8 cellular contexts compared by ENCODE assay signal in the genomic region with DNA sequence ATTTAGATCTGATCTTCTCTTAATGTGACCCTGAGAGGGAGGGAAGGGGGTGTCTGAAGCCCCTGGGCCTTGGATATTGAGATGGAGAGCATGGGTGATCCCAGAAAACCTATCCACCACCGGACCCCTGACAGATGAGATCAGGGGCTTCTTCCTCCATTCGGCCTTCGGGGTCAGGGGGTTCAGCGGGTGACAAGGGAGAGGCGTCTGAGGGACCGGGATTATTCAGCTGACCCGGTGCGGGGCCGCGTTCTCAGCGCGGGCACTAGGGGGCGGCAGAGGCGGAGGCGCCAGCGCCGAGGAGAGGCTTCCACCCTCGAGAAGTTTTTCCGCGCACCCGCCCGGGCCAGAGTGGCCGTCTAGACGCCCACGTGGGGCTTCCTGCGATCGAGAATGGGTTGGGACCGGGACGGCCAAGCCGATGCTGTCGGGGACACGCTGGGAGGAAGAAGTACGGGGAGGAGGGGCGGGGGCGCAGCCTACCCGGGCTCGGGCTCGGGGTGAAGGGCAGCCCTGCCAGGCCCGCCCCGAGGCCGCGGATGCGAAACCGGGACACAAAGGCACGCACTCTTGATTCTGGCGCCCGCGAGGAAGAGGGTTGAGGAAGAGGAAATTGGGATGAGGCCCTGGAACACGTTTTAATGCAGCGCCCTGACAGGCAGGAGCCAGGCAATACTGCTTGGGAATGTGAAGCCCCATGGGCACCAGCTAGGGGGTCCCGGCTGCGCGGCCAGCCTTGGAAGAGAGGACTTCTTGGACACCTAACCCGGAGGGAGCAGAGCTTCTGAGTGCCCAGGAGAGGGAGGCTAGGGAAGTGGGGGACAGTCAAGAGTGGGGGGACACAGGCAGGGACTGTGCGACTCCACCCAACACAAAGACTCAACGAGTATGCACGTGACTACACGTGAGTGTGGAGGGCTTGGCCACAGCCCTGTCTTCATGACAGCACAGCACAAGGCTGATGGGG. TPM values are rescaled to one million over a fixed set of nuclear protein-coding genes. Genes with fewer than 3 reads are reported as not detected.
DNase-seq lines count a peak whose midpoint lies in the region; ATAC-seq and TF ChIP-seq lines count a peak whose summit lies in the region.

No MANE protein-coding gene starts in this region.

- no CpG with 5 or more reads among the region's 58 CpGs for WGBS in mesendoderm (ENCODE audit: extremely low coverage, insufficient coverage, low lambda C conversion rate)

- H2BK120ac ChIP-seq in mesendoderm (ENCODE audit: low read depth, low read length): no peak overlapping the region

- peak overlapping the region; percentile 83 for H3K4me3 Mint-ChIP-seq in HFFc6
- peak overlapping the region; percentile 78 to 85 for H3K4me3 Mint-ChIP-seq in effector memory CD8-positive, alpha-beta T cell

- no peak overlapping the region for H4K5ac ChIP-seq in mesendoderm (ENCODE audit: low read length)

- DNase-seq in DMS53 treated with DMSO at 0.1 percent for 48 hours (lab: John Stamatoyannopoulos, UW; ENCODE audit: unreplicated experiment) (peak; percentile 36), HFFc6 (peak; percentile 53), NCI-H748 (lab: John Stamatoyannopoulos, UW; ENCODE audit: unreplicated experiment) (peak; percentile 74), mesendoderm (peak; percentile 56)
- DNase-seq in activated CD8-positive, alpha-beta memory T cell treated with anti-CD3 and anti-CD28 coated beads for 4 hours (ENCODE audit: low read depth in 2 of 2): peak; percentile 56 to 61
- peak; percentile 81 to 87 (median 85) for DNase-seq in effector memory CD8-positive, alpha-beta T cell
- DNase-seq in stimulated activated CD8-positive, alpha-beta memory T cell treated with anti-CD3 and anti-CD28 coated beads, Interleukin-12 subunit alpha, Interleukin-12 subunit beta, amount 100 ng/mL, for 1 hour (ENCODE audit: low read depth): peak; percentile 73

- H3K27me3 ChIP-seq in mesendoderm (ENCODE audit: insufficient read depth, low read length, poor library complexity): no peaks in the 10 kb centered on the region

- peak; percentile 98 for ATAC-seq in effector memory CD8-positive, alpha-beta T cell (replicated peaks)
- ATAC-seq in GM21717 (IDR thresholded peaks at IDR 0.05; ENCODE audit: unreplicated experiment): no peak

- H2BK15ac ChIP-seq in mesendoderm (replicated peaks; ENCODE audit: low read depth): no peak overlapping the region

- no peak overlapping the region for H2AK5ac ChIP-seq in mesendoderm (ENCODE audit: low read length)

- peak overlapping the region; percentile 73 for H3K9ac ChIP-seq in mesendoderm (ENCODE audit: low read length)

- peak; percentile 94 for TF ChIP-seq CTCF in HFFc6 (IDR thresholded peaks at IDR 0.05)

- no peaks in the 10 kb centered on the region for H3K36me3 ChIP-seq in mesendoderm (ENCODE audit: control insufficient read depth, insufficient read depth, low read length)

- H2BK5ac ChIP-seq in mesendoderm (ENCODE audit: low read length): no peak overlapping the region

- no peak overlapping the region for H3K23ac ChIP-seq in mesendoderm (ENCODE audit: low read length)

- H3K56ac ChIP-seq in mesendoderm (ENCODE audit: low read length): peak overlapping the region; percentile 84

- no peaks in the 10 kb centered on the region for H3K4me1 ChIP-seq in mesendoderm (ENCODE audit: control insufficient read depth, low read depth, low read length)

- H3K4me2 ChIP-seq in mesendoderm (ENCODE audit: low read length): peak overlapping the region; percentile 64

- no peaks in the 10 kb centered on the region for H3K79me2 ChIP-seq in mesendoderm (ENCODE audit: control insufficient read depth, insufficient read depth, low read length)

- H3K4me3 ChIP-seq in mesendoderm (ENCODE audit: low read length): peak overlapping the region; percentile 29

- peak overlapping the region; percentile 64 for H3K27ac Mint-ChIP-seq in HFFc6
- H3K27ac Mint-ChIP-seq in effector memory CD8-positive, alpha-beta T cell: peak overlapping the region in 1 of 2 donors; percentile 69

- no peak overlapping the region for H3K18ac ChIP-seq in mesendoderm (ENCODE audit: low read length)

- no peak overlapping the region for H3K4ac ChIP-seq in mesendoderm (ENCODE audit: low read depth, low read length)

- H3K9me3 Mint-ChIP-seq in HFFc6: no peaks in the 10 kb centered on the region
- H3K9me3 Mint-ChIP-seq in effector memory CD8-positive, alpha-beta T cell: no peaks in the 10 kb centered on the region

- no peak overlapping the region for H4K8ac ChIP-seq in mesendoderm (ENCODE audit: low read depth, low read length)

- peaks cover 21% of the 10 kb centered on the region for H3K4me1 Mint-ChIP-seq in HFFc6 (ENCODE audit: low read depth)
- H3K4me1 Mint-ChIP-seq in effector memory CD8-positive, alpha-beta T cell (ENCODE audit: low read depth in 2 of 2): peaks cover 10 to 15% of the 10 kb centered on the region in 2 donors

- no peak overlapping the region for H3K27ac ChIP-seq in mesendoderm (ENCODE audit: low read depth, low read length)

- peaks cover 31% of the 10 kb centered on the region for H3K27me3 Mint-ChIP-seq in HFFc6 (ENCODE audit: insufficient read depth)
- peaks cover 18 to 45% of the 10 kb centered on the region in 2 donors for H3K27me3 Mint-ChIP-seq in effector memory CD8-positive, alpha-beta T cell

- H3K79me1 ChIP-seq in mesendoderm (ENCODE audit: low read length): no peaks in the 10 kb centered on the region

- H3K36me3 Mint-ChIP-seq in HFFc6 (ENCODE audit: low read depth): no peaks in the 10 kb centered on the region
- no peaks in the 10 kb centered on the region for H3K36me3 Mint-ChIP-seq in effector memory CD8-positive, alpha-beta T cell (ENCODE audit: insufficient read depth)

RNA-seq across cellular contexts. Expression of a gene that starts 30.6 kb away (rescaled TPM):
- total RNA-seq in HFFc6 (2021; fragmentation: NEBNext Ultra II Directional; extraction: Animal tissue kit (Norgen Biotek cat#: 25700)): under 1 TPM; 0.15 to 0.69 (median 0.38) TPM
- 0.52 TPM for polyA plus RNA-seq in mesendoderm (2013, experiment 1 of 2)
- 0.57 TPM for polyA plus RNA-seq in mesendoderm (2013, experiment 2 of 2)

RNA-seq across cellular contexts. Expression of a gene that starts 38.8 kb away (rescaled TPM):
- 10 to 100 TPM; 37.3 to 41.6 (median 38.3) TPM for total RNA-seq in HFFc6 (2021; fragmentation: NEBNext Ultra II Directional; extraction: Animal tissue kit (Norgen Biotek cat#: 25700))
- 7.3 TPM for polyA plus RNA-seq in mesendoderm (2013, experiment 1 of 2)
- polyA plus RNA-seq in mesendoderm (2013, experiment 2 of 2): 6.7 TPM

RNA-seq across cellular contexts. Expression of a gene that starts 39.0 kb away (rescaled TPM):
- total RNA-seq in HFFc6 (2021; fragmentation: NEBNext Ultra II Directional; extraction: Animal tissue kit (Norgen Biotek cat#: 25700)): 100 to 1,000 TPM; 215 to 240 (median 225) TPM
- 44.7 TPM for polyA plus RNA-seq in mesendoderm (2013, experiment 1 of 2)
- polyA plus RNA-seq in mesendoderm (2013, experiment 2 of 2): 43.5 TPM

RNA-seq across cellular contexts. Expression of a gene that starts 42.8 kb away (rescaled TPM):
- total RNA-seq in HFFc6 (2021; fragmentation: NEBNext Ultra II Directional; extraction: Animal tissue kit (Norgen Biotek cat#: 25700)): 1 to 10 TPM in 2 of 6 experiments, under 1 TPM in 4; 0.39 to 1.2 (median 0.73) TPM
- 2.1 TPM for polyA plus RNA-seq in mesendoderm (2013, experiment 1 of 2)
- polyA plus RNA-seq in mesendoderm (2013, experiment 2 of 2): 2.1 TPM

RNA-seq across cellular contexts. Expression of a gene that starts 46.7 kb away (rescaled TPM):
- 10 to 100 TPM; 43.4 to 55.1 (median 52.1) TPM for total RNA-seq in HFFc6 (2021; fragmentation: NEBNext Ultra II Directional; extraction: Animal tissue kit (Norgen Biotek cat#: 25700))
- 25.9 TPM for polyA plus RNA-seq in mesendoderm (2013, experiment 1 of 2)
- 25.7 TPM for polyA plus RNA-seq in mesendoderm (2013, experiment 2 of 2)
